In the genomic region with DNA sequence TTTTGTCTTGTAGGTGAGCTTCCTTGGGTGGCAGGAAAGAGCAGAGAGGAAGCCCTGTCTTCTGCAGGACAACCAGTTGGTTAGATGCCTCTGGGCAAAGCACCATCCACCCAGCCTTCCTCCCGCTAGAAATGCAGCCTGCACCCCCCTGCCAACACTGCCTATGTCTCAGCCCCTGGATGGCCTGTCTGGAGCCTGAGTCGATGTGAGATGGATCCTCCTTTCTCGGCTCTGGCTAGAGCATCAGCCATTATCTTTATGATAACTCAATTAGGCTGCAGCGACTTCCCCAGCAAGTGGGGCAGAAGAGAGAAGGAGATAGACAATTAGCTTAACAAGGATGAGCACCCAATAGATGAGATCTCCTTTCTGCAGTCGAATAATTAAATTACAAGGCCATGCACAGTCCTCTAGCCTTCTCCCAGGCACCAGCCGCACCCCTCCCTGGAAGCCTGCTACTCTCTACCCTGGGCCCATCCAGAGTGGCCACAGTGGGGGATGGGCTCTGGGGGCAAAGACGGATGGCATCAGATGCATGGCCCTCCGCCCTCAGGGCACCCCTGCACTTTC, we compare ENCODE assay signal across 17 cellular contexts.
A peak's percentile ranks its signal among the peaks of the same experiment; 100 is the strongest.
DNase-seq lines count a peak whose midpoint lies in the region; ATAC-seq and TF ChIP-seq lines count a peak whose summit lies in the region.
"Had no signal": no experiment of that assay in that cellular context is flagged by ENCODE, and none has a peak within 500 bp of the region (broad histone marks: within the 10 kb centered on the region; RNA-seq: fewer than 3 reads in every experiment).

No MANE protein-coding gene starts in this region.

- H3K27me3 ChIP-seq in neuronal stem cell (ENCODE audit: control insufficient read depth in 3 of 3, insufficient read depth in 3 of 3, low read depth in 1 of 3, low read length in 3 of 3): peaks cover 0 to 11% (median 0%) of the 10 kb centered on the region in 3 experiments
- H3K27me3 ChIP-seq: BLaER1 had no signal

- H2BK5ac ChIP-seq in neuronal stem cell (ENCODE audit: low read length): no peak overlapping the region

- H3K4me1 Mint-ChIP-seq in activated CD4-positive, alpha-beta memory T cell treated with anti-CD3 and anti-CD28 coated beads, Interleukin-2, amount 10 ng/mL, durations not matched to agents 7 days and 5 days: no peaks in the 10 kb centered on the region
- H3K4me1 Mint-ChIP-seq: CD4-positive, CD25-positive, alpha-beta regulatory T cell had no signal

- H3K9me3 Mint-ChIP-seq in activated CD4-positive, alpha-beta memory T cell treated with anti-CD3 and anti-CD28 coated beads, Interleukin-2, amount 10 ng/mL, durations not matched to agents 7 days and 5 days: no peaks in the 10 kb centered on the region
- H3K9me3 Mint-ChIP-seq: CD4-positive, CD25-positive, alpha-beta regulatory T cell; CD8-positive, alpha-beta T cell had no signal

- peaks cover 23 to 25% of the 10 kb centered on the region in 2 donors for H3K4me1 ChIP-seq in neuronal stem cell (ENCODE audit: control insufficient read depth in 2 of 2, insufficient read depth in 1 of 2, low read depth in 1 of 2, low read length in 2 of 2)

- H3K36me3 Mint-ChIP-seq in activated CD4-positive, alpha-beta memory T cell treated with anti-CD3 and anti-CD28 coated beads, Interleukin-2, amount 10 ng/mL, durations not matched to agents 7 days and 5 days (ENCODE audit: low read depth): no peaks in the 10 kb centered on the region
- H3K36me3 Mint-ChIP-seq: CD8-positive, alpha-beta T cell had no signal

- no peak overlapping the region for H3K4me3 ChIP-seq in neuronal stem cell (ENCODE audit: low read length in 2 of 2)
- H3K4me3 ChIP-seq: BLaER1 had no signal

- H2BK15ac ChIP-seq in neuronal stem cell (ENCODE audit: low read length): no peak overlapping the region

- no peaks in the 10 kb centered on the region for H3K79me1 ChIP-seq in neuronal stem cell (ENCODE audit: low read depth, low read length)

- no peak overlapping the region for H3K27ac ChIP-seq in neuronal stem cell (replicated peaks; ENCODE audit: low read length)
- H3K27ac ChIP-seq: BLaER1, C4-2B had no signal

- no peaks in the 10 kb centered on the region for H3K9me3 ChIP-seq in neuronal stem cell (replicated peaks in 1 of 2; ENCODE audit: control insufficient read depth in 2 of 2, insufficient read depth in 1 of 2, low read depth in 1 of 2, low read length in 2 of 2)
- H3K9me3 ChIP-seq: BLaER1, Caco-2 had no signal

- POLR2A ChIA-PET in activated CD4-positive, alpha-beta memory T cell treated with anti-CD3 and anti-CD28 coated beads, Interleukin-2, amount 10 ng/mL, durations not matched to agents 7 days and 5 days (lab: Charles Lee): no interaction called here

- peak overlapping the region; percentile 55 for H3K9ac ChIP-seq in neuronal stem cell (ENCODE audit: low read depth, low read length, poor library complexity)
- H3K9ac ChIP-seq: BLaER1 had no signal

- H3K4ac ChIP-seq in neuronal stem cell (ENCODE audit: low read length): no peak overlapping the region

- H3K36me3 ChIP-seq in neuronal stem cell (replicated peaks in 1 of 2; ENCODE audit: control insufficient read depth in 2 of 2, insufficient read depth in 2 of 2, low read length in 2 of 2): no peaks in the 10 kb centered on the region
- H3K36me3 ChIP-seq: BLaER1 had no signal

- H2AK5ac ChIP-seq in neuronal stem cell (ENCODE audit: low read depth, low read length): peak overlapping the region; percentile 50

- no peak overlapping the region for H4K91ac ChIP-seq in neuronal stem cell (ENCODE audit: low read depth, low read length, poor library complexity)

- H3K23ac ChIP-seq in neuronal stem cell (ENCODE audit: low read depth, low read length, poor library complexity): no peak overlapping the region

- CTCF ChIA-PET in activated CD4-positive, alpha-beta memory T cell treated with anti-CD3 and anti-CD28 coated beads, Interleukin-2, amount 10 ng/mL, durations not matched to agents 7 days and 5 days (lab: Charles Lee): no interaction called here

- ATAC-seq in SK-N-SH treated with all-trans-retinoic acid at 6 μM for 48 hours (no peak; the same call in 2 of the 3 replicates), GM18498 (IDR thresholded peaks at IDR 0.05; ENCODE audit: unreplicated experiment) (no peak), HG02981 (IDR thresholded peaks at IDR 0.05; ENCODE audit: unreplicated experiment) (no peak)
- ATAC-seq: CD8-positive, alpha-beta T cell had no signal

- no peak overlapping the region for H2AFZ ChIP-seq in neuronal stem cell (ENCODE audit: low read length)

- peak overlapping the region; percentile 18 for H3K18ac ChIP-seq in neuronal stem cell (ENCODE audit: low read length)

- no peaks in the 10 kb centered on the region for H3K27me3 Mint-ChIP-seq in activated CD4-positive, alpha-beta memory T cell treated with anti-CD3 and anti-CD28 coated beads, Interleukin-2, amount 10 ng/mL, durations not matched to agents 7 days and 5 days

- no peak overlapping the region for H4K8ac ChIP-seq in neuronal stem cell (ENCODE audit: low read depth, low read length)

- WGBS in neuronal stem cell (ENCODE audit: extremely low coverage in 2 of 2, insufficient read length in 2 of 2, insufficient replicate concordance in 1 of 2), 2 donors: no CpG with 5 or more reads among the region's 8 CpGs

- H3K14ac ChIP-seq in neuronal stem cell (ENCODE audit: low read length): no peak overlapping the region

- H3K4me3 Mint-ChIP-seq in activated CD4-positive, alpha-beta memory T cell treated with anti-CD3 and anti-CD28 coated beads, Interleukin-2, amount 10 ng/mL, durations not matched to agents 7 days and 5 days: no peak overlapping the region
- H3K4me3 Mint-ChIP-seq: CD4-positive, CD25-positive, alpha-beta regulatory T cell; CD8-positive, alpha-beta T cell had no signal

- H3K27ac Mint-ChIP-seq in activated CD4-positive, alpha-beta memory T cell treated with anti-CD3 and anti-CD28 coated beads, Interleukin-2, amount 10 ng/mL, durations not matched to agents 7 days and 5 days: no peak overlapping the region
- H3K27ac Mint-ChIP-seq: CD8-positive, alpha-beta T cell had no signal

- no peak overlapping the region for H2BK120ac ChIP-seq in neuronal stem cell (ENCODE audit: low read depth, low read length)

- no peak overlapping the region for H2BK12ac ChIP-seq in neuronal stem cell (ENCODE audit: low read length)

- no peak overlapping the region for H3K4me2 ChIP-seq in neuronal stem cell (ENCODE audit: insufficient read depth, low read length, poor library complexity, severe bottlenecking)
- H3K4me2 ChIP-seq: BLaER1 had no signal

- DNase-seq in NCI-H82 treated with DMSO at 0.1 percent for 48 hours (lab: John Stamatoyannopoulos, UW; ENCODE audit: unreplicated experiment): peak; percentile 40
- no peak for DNase-seq in neuronal stem cell (ENCODE audit: low spot score)
- no peak for DNase-seq in activated CD4-positive, alpha-beta memory T cell treated with anti-CD3 and anti-CD28 coated beads, Interleukin-2, amount 10 ng/mL, durations not matched to agents 7 days and 5 days
- DNase-seq: Caco-2; CD4-positive, CD25-positive, alpha-beta regulatory T cell; CD8-positive, alpha-beta T cell; DMS153; DND-41; GDM1; GOT3; H7; HCEC 1CT had no signal

TF ChIP-seq in SK-N-SH treated with all-trans-retinoic acid at 6 μM for 48 hours, 23 proteins besides CTCF, POLR2A, EP300 and RAD21:
- TF ChIP-seq, protein P1, sequence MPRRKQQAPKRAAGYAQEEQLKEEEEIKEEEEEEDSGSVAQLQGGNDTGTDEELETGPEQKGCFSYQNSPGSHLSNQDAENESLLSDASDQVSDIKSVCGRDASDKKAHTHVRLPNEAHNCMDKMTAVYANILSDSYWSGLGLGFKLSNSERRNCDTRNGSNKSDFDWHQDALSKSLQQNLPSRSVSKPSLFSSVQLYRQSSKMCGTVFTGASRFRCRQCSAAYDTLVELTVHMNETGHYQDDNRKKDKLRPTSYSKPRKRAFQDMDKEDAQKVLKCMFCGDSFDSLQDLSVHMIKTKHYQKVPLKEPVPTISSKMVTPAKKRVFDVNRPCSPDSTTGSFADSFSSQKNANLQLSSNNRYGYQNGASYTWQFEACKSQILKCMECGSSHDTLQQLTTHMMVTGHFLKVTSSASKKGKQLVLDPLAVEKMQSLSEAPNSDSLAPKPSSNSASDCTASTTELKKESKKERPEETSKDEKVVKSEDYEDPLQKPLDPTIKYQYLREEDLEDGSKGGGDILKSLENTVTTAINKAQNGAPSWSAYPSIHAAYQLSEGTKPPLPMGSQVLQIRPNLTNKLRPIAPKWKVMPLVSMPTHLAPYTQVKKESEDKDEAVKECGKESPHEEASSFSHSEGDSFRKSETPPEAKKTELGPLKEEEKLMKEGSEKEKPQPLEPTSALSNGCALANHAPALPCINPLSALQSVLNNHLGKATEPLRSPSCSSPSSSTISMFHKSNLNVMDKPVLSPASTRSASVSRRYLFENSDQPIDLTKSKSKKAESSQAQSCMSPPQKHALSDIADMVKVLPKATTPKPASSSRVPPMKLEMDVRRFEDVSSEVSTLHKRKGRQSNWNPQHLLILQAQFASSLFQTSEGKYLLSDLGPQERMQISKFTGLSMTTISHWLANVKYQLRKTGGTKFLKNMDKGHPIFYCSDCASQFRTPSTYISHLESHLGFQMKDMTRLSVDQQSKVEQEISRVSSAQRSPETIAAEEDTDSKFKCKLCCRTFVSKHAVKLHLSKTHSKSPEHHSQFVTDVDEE (CRISPR knock-in tag; IDR thresholded peaks at IDR 0.05): peak; percentile 53; the same call in 1 of the 2 replicates
- TF ChIP-seq GLIS3 (CRISPR knock-in tag; IDR thresholded peaks at IDR 0.05): no peak
- TF ChIP-seq RARB (CRISPR knock-in tag; IDR thresholded peaks at IDR 0.05): no peak
- peak; percentile 64; the same call in 1 of the 2 replicates for TF ChIP-seq TCF4 (CRISPR knock-in tag; IDR thresholded peaks at IDR 0.05; ENCODE audit: borderline replicate concordance)
- no peak for TF ChIP-seq ARNTL (CRISPR knock-in tag; IDR thresholded peaks at IDR 0.05; ENCODE audit: borderline replicate concordance, low read depth)
